In genomic region chr10:22003964-22004281, GRCh38 we compare ENCODE assay signal across 8 cellular contexts. TPM values are rescaled to one million over a fixed set of nuclear protein-coding genes. Genes with fewer than 3 reads are reported as not detected.
A peak's percentile ranks its signal among the peaks of the same experiment; 100 is the strongest.
DNase-seq lines count a peak whose midpoint lies in the region; ATAC-seq, FAIRE-seq and TF ChIP-seq lines count a peak whose summit lies in the region.

No MANE protein-coding gene starts in this region.

- H3K4me3 ChIP-seq in CD8-positive, alpha-beta T cell (ENCODE audit: low read depth, low read length): peak overlapping the region; percentile 71
- peak overlapping the region; percentile 79 for H3K4me3 ChIP-seq in bronchial epithelial cell (ENCODE audit: low read depth, low read length)

- peaks cover 3% of the 10 kb centered on the region for H3K27me3 Mint-ChIP-seq in CD8-positive, alpha-beta T cell (ENCODE audit: low read depth)
- H3K27me3 Mint-ChIP-seq in nephron progenitor cell (ENCODE audit: low read depth, poor library complexity): peaks cover 7% of the 10 kb centered on the region

- H3K4me1 Mint-ChIP-seq in CD8-positive, alpha-beta T cell (ENCODE audit: low read depth): peaks cover 42% of the 10 kb centered on the region
- H3K4me1 Mint-ChIP-seq in nephron progenitor cell: peaks cover 43% of the 10 kb centered on the region

- peaks cover 5% of the 10 kb centered on the region for H3K36me3 Mint-ChIP-seq in CD8-positive, alpha-beta T cell
- peaks cover 30% of the 10 kb centered on the region for H3K36me3 Mint-ChIP-seq in nephron progenitor cell (ENCODE audit: low read depth)

- peak overlapping the region; percentile 95 for H3K4me3 Mint-ChIP-seq in CD8-positive, alpha-beta T cell
- peak overlapping the region; percentile 69 for H3K4me3 Mint-ChIP-seq in nephron progenitor cell

- CTCF ChIA-PET in CD8-positive, alpha-beta T cell (lab: Charles Lee): interaction anchor here (0.8 to 4.4 kb wide), 10 partner anchors 8 to 1028 kb away, joined by 3 to 26 read pairs (median 5); partner anchors contain the start of gene COMMD3

- no peak for TF ChIP-seq CTCF in CD8-positive, alpha-beta T cell (IDR thresholded peaks at IDR 0.05)
- TF ChIP-seq CTCF in bronchial epithelial cell (IDR thresholded peaks at IDR 0.05; ENCODE audit: insufficient read depth, low read length, severe bottlenecking): no peak
- TF ChIP-seq CTCF in nephron progenitor cell (IDR thresholded peaks at IDR 0.05): no peak

- intact Hi-C loops in CD8-positive, alpha-beta T cell (cut with DNase I, micrococcal nuclease): loop anchor here (1.0 to 10.0 kb wide), 18 partner anchors 19 to 1441 kb away; partner anchors contain the start of genes COMMD3 (in 2 of the 2), MLLT10 (in 1 of the 2), MSRB2 (in 1 of the 2) and OTUD1 (in 1 of the 2)

- H3K4me1 ChIP-seq in CD8-positive, alpha-beta T cell (ENCODE audit: insufficient read depth, low read length): peaks cover 16% of the 10 kb centered on the region

- no peaks in the 10 kb centered on the region for H3K9me3 Mint-ChIP-seq in CD8-positive, alpha-beta T cell
- H3K9me3 Mint-ChIP-seq in nephron progenitor cell: peaks cover 39% of the 10 kb centered on the region

- no peak for FAIRE-seq in bronchial epithelial cell (lab: Jason Lieb, UNC)

- ATAC-seq in CD8-positive, alpha-beta T cell: no peak
- peak; percentile 3 for ATAC-seq in HG03175 (IDR thresholded peaks at IDR 0.05; ENCODE audit: unreplicated experiment)
- no peak for ATAC-seq in HG02840 (IDR thresholded peaks at IDR 0.05; ENCODE audit: low FRiP score, unreplicated experiment)

- H3K27ac ChIP-seq in CD8-positive, alpha-beta T cell (ENCODE audit: low read depth, low read length): peak overlapping the region; percentile 80

- no peaks in the 10 kb centered on the region for H3K36me3 ChIP-seq in CD8-positive, alpha-beta T cell (ENCODE audit: insufficient read depth, low read length)
- no peaks in the 10 kb centered on the region for H3K36me3 ChIP-seq in bronchial epithelial cell (ENCODE audit: control insufficient read depth, insufficient read depth, low read length)

- POLR2A ChIA-PET in CD8-positive, alpha-beta T cell (lab: Charles Lee): interaction anchor here (1.0 to 4.3 kb wide), 4 partner anchors 10 to 433 kb away, joined by 3 to 31 read pairs (median 16); no protein-coding TSS in a partner anchor

- no peaks in the 10 kb centered on the region for H3K9me3 ChIP-seq in CD8-positive, alpha-beta T cell (ENCODE audit: low read length)

- DNase-seq in CD8-positive, alpha-beta T cell: no peak
- DNase-seq in bronchial epithelial cell (ENCODE audit: low read depth): no peak
- DNase-seq in nephron progenitor cell: no peak
- DNase-seq in occipital lobe (lab: John Stamatoyannopoulos, UW): no peak
- no peak for DNase-seq in AG08396 (ENCODE audit: low spot score)
- DNase-seq in EL: no peak

- H3K27ac Mint-ChIP-seq in CD8-positive, alpha-beta T cell: peak overlapping the region; percentile 94
- H3K27ac Mint-ChIP-seq in nephron progenitor cell: no peak overlapping the region

- H3K27me3 ChIP-seq in CD8-positive, alpha-beta T cell (ENCODE audit: insufficient read depth, low read length): no peaks in the 10 kb centered on the region
- no peaks in the 10 kb centered on the region for H3K27me3 ChIP-seq in bronchial epithelial cell (ENCODE audit: control insufficient read depth, insufficient read depth, low read length)

RNA-seq across cellular contexts. Expression of gene DNAJC1, which starts 0.4 kb away (rescaled TPM):
- total RNA-seq in CD8-positive, alpha-beta T cell: 10 to 100 TPM; 15.3 to 18.1 TPM
- total RNA-seq in bronchial epithelial cell (81.6 and 83.1 TPM in 2 replicates), occipital lobe (27.3 TPM)
